1 cellular context compared by ENCODE assay signal in the genomic region with DNA sequence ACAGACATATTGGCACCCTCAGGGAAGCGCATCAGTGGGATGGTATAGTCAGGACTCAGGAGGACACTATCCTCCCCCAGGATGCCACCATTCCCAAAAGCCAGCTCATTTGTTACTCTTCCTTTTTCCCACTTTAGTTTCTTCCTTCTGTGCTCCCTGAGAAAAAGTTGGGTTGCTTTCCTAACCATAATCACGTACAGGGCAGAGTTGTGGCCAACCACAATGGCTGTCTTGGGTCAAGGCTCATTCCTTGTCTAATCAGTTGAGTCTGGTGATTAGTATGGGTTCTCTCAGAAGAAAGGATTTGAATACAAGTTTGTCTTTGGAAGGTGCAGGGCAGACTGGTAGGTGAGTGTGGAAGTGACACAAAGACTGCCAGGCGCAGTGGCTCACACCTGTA.
TF ChIP-seq lines count a peak whose summit lies in the region.

No MANE protein-coding gene starts in this region.

TF ChIP-seq in H1, 55 proteins besides CTCF, POLR2A, EP300 and RAD21:
- TF ChIP-seq TCF12 (IDR thresholded peaks at IDR 0.05; ENCODE audit: low read depth, low read length) (no peak), ASH2L (IDR thresholded peaks at IDR 0.05; ENCODE audit: low read length) (no peak), FOSL1 (IDR thresholded peaks at IDR 0.05; ENCODE audit: insufficient read depth, low read depth, low read length) (no peak), PHF8 (conservative IDR thresholded peaks at IDR 0.05; ENCODE audit: low read depth, low read length) (no peak), E2F6 (IDR thresholded peaks at IDR 0.05) (no peak), BCL11A (IDR thresholded peaks at IDR 0.05; ENCODE audit: low read depth in 2 of 2, low read length in 2 of 2) (no peak)
